In the genomic region with DNA sequence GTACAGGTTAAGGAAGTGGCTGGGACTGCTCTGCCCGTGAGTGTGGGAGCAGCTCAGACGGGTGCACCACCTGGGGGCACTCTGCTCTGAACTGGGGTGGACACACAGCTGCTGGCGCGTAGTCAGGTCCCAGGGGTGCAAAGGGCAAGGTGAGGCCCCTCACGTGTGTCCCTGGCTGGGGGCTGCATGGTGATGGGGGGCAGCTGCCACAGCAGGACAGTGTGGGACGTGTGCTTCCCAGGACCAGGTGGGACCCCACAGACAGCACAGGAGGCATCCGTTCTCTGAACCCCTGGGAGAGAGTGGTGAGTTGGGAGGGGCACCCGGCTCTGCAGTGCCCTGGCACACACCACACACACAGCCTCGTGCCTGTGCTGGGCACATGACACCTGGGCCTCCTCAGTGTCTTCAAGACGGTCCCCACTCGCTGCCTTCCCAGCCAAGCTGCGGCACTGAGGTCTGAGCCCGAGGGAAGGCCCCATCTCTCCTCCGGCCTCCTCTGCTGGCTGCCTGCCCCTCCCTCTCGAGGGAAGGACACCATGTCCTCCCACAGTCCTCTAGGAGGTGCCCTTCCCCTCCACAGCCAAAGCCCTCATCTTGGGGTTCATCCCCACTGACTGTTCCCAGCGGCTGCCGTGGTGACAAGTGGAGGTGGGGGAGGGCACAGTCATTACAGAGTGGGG, we compare ENCODE assay signal across 2 cellular contexts.
TF ChIP-seq lines count a peak whose summit lies in the region.

No MANE protein-coding gene starts in this region.

TF ChIP-seq in SK-N-SH treated with all-trans-retinoic acid at 6 μM for 48 hours, 23 proteins besides CTCF, POLR2A, EP300 and RAD21 (continued from another document):
- TF ChIP-seq, protein P1, sequence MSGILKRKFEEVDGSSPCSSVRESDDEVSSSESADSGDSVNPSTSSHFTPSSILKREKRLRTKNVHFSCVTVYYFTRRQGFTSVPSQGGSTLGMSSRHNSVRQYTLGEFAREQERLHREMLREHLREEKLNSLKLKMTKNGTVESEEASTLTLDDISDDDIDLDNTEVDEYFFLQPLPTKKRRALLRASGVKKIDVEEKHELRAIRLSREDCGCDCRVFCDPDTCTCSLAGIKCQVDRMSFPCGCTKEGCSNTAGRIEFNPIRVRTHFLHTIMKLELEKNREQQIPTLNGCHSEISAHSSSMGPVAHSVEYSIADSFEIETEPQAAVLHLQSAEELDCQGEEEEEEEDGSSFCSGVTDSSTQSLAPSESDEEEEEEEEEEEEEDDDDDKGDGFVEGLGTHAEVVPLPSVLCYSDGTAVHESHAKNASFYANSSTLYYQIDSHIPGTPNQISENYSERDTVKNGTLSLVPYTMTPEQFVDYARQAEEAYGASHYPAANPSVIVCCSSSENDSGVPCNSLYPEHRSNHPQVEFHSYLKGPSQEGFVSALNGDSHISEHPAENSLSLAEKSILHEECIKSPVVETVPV (CRISPR knock-in tag; IDR thresholded peaks at IDR 0.05): no peak
- TF ChIP-seq, protein P2, sequence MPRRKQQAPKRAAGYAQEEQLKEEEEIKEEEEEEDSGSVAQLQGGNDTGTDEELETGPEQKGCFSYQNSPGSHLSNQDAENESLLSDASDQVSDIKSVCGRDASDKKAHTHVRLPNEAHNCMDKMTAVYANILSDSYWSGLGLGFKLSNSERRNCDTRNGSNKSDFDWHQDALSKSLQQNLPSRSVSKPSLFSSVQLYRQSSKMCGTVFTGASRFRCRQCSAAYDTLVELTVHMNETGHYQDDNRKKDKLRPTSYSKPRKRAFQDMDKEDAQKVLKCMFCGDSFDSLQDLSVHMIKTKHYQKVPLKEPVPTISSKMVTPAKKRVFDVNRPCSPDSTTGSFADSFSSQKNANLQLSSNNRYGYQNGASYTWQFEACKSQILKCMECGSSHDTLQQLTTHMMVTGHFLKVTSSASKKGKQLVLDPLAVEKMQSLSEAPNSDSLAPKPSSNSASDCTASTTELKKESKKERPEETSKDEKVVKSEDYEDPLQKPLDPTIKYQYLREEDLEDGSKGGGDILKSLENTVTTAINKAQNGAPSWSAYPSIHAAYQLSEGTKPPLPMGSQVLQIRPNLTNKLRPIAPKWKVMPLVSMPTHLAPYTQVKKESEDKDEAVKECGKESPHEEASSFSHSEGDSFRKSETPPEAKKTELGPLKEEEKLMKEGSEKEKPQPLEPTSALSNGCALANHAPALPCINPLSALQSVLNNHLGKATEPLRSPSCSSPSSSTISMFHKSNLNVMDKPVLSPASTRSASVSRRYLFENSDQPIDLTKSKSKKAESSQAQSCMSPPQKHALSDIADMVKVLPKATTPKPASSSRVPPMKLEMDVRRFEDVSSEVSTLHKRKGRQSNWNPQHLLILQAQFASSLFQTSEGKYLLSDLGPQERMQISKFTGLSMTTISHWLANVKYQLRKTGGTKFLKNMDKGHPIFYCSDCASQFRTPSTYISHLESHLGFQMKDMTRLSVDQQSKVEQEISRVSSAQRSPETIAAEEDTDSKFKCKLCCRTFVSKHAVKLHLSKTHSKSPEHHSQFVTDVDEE (CRISPR knock-in tag; IDR thresholded peaks at IDR 0.05): no peak

TF ChIP-seq in SK-N-SH, 30 proteins besides CTCF, POLR2A, EP300 and RAD21 (continued from another document):
- TF ChIP-seq, protein P3, sequence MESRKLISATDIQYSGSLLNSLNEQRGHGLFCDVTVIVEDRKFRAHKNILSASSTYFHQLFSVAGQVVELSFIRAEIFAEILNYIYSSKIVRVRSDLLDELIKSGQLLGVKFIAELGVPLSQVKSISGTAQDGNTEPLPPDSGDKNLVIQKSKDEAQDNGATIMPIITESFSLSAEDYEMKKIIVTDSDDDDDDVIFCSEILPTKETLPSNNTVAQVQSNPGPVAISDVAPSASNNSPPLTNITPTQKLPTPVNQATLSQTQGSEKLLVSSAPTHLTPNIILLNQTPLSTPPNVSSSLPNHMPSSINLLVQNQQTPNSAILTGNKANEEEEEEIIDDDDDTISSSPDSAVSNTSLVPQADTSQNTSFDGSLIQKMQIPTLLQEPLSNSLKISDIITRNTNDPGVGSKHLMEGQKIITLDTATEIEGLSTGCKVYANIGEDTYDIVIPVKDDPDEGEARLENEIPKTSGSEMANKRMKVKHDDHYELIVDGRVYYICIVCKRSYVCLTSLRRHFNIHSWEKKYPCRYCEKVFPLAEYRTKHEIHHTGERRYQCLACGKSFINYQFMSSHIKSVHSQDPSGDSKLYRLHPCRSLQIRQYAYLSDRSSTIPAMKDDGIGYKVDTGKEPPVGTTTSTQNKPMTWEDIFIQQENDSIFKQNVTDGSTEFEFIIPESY (IDR thresholded peaks at IDR 0.05; ENCODE audit: borderline replicate concordance, low read depth): no peak
